In genomic region chr15:81157195-81157938, GRCh38 we compare ENCODE assay signal across 29 cellular contexts. TPM values are rescaled to one million over a fixed set of nuclear protein-coding genes. Genes with fewer than 3 reads are reported as not detected.
A peak's percentile ranks its signal among the peaks of the same experiment; 100 is the strongest.
DNase-seq lines count a peak whose midpoint lies in the region; ATAC-seq, FAIRE-seq and TF ChIP-seq lines count a peak whose summit lies in the region.
"Had no signal": no experiment of that assay in that cellular context is flagged by ENCODE, and none has a peak within 500 bp of the region (broad histone marks: within the 10 kb centered on the region; RNA-seq: fewer than 3 reads in every experiment).

No MANE protein-coding gene starts in this region.

- no peaks in the 10 kb centered on the region for H3K4me1 ChIP-seq in foreskin keratinocyte
- peaks cover 0 to 45% of the 10 kb centered on the region in 2 donors for H3K4me1 ChIP-seq in thyroid gland

- in situ Hi-C loops in GM13977 (cut with MboI; ENCODE audit: low pct_unique_long_range_greater_than_20kb, low sequenced_read_pairs, unreplicated experiment): loop anchor here (10.0 kb wide), 1 partner anchor 107 kb away; no protein-coding TSS in a partner anchor

- no peak overlapping the region for H3K4me3 ChIP-seq in thyroid gland (replicated peaks in 1 of 3)
- H3K4me3 ChIP-seq: gastrocnemius medialis, SK-N-MC, stomach had no signal

- peak; percentile 8 for FAIRE-seq in endometrium (lab: Jason Lieb, UNC)

- H3K27ac ChIP-seq in foreskin keratinocyte: no peak overlapping the region
- peak overlapping the region in 1 of 3 donors; percentile 47 for H3K27ac ChIP-seq in thyroid gland
- H3K27ac ChIP-seq: gastrocnemius medialis, SK-N-MC, stomach had no signal

- DNase-seq in Right ventricle myocardium superior: no peak
- DNase-seq in Right ventricle myocardium inferior (ENCODE audit: missing footprints): no peak
- peak in 1 of 2 donors; percentile 25 for DNase-seq in foreskin keratinocyte
- DNase-seq in thyroid gland: peak; percentile 62 to 66
- DNase-seq in GM13977 (ENCODE audit: low spot score): no peak
- no peak for DNase-seq in activated CD8-positive, alpha-beta memory T cell treated with anti-CD3 and anti-CD28 coated beads for 24 hours
- no peak for DNase-seq in NCI-H1694 (lab: John Stamatoyannopoulos, UW)
- DNase-seq: 8988T; activated CD8-positive, alpha-beta T cell treated with anti-CD3 and anti-CD28 coated beads for 36 hours; activated naive CD4-positive, alpha-beta T cell treated with Interleukin-2 at 50 U/mL for 16 hours; activated T-cell treated with anti-CD3 and anti-CD28 coated beads, Interleukin-2, amount 50 U/mL, for 4 hours; anterior cingulate cortex; cerebellar nuclear complex; effector memory CD4-positive, alpha-beta T cell; gastrocnemius medialis; H9; Karpas-422; NCI-H1930; NCI-H226; stimulated activated CD4-positive, alpha-beta T cell treated with anti-CD3 and anti-CD28 coated beads, Interleukin-4, amount 100 ng/mL, for 24 hours; stomach; T-helper 9 cell had no signal

- TF ChIP-seq POLR2A in thyroid gland (IDR thresholded peaks at IDR 0.05): no peak

- H3K36me3 ChIP-seq in thyroid gland: no peaks in the 10 kb centered on the region
- H3K36me3 ChIP-seq: gastrocnemius medialis, stomach had no signal

- no peaks in the 10 kb centered on the region for H3K9me3 ChIP-seq in thyroid gland
- H3K9me3 ChIP-seq: gastrocnemius medialis, stomach had no signal

- WGBS in thyroid gland, 2 donors: 26 to 27% methylated on average over 5 of the region's 5 CpGs

- intact Hi-C loops in Right ventricle myocardium superior (cut with DNase I) (loop anchor here (2.0 kb wide), 1 partner anchor 103 kb away; no protein-coding TSS in a partner anchor), Right ventricle myocardium inferior (cut with DNase I) (loop anchor here (5.0 kb wide), 1 partner anchor 50 kb away; no protein-coding TSS in a partner anchor), thyroid gland (cut with DNase I) (no loop called here)

- ATAC-seq in Right ventricle myocardium superior (ENCODE audit: poor library complexity): peak; percentile 8
- ATAC-seq in Right ventricle myocardium inferior: no peak
- ATAC-seq in foreskin keratinocyte: peak; percentile 19
- ATAC-seq: activated CD8-positive, alpha-beta T cell treated with anti-CD3 and anti-CD28 coated beads for 36 hours; activated T-cell treated with anti-CD3 and anti-CD28 coated beads, Interleukin-2, amount 50 U/mL, for 4 hours; gastrocnemius medialis; WTC11 had no signal

- TF ChIP-seq CTCF in foreskin keratinocyte (conservative IDR thresholded peaks at IDR 0.05): no peak
- no peak for TF ChIP-seq CTCF in thyroid gland (IDR thresholded peaks at IDR 0.05)
- TF ChIP-seq CTCF in GM13977 (IDR thresholded peaks at IDR 0.05; ENCODE audit: extremely low read depth, insufficient read depth, missing control alignments): no peak

- H3K27me3 ChIP-seq in foreskin keratinocyte (peaks cover 2% of the 10 kb centered on the region), thyroid gland (no peaks in the 10 kb centered on the region)
- H3K27me3 ChIP-seq: gastrocnemius medialis, stomach had no signal

RNA-seq across cellular contexts. Expression of gene CFAP161, which starts 23.3 kb away (rescaled TPM):
- total RNA-seq in Right ventricle myocardium superior (0.30 TPM), Right ventricle myocardium inferior (0.38 TPM), foreskin keratinocyte (not detected in 2 replicates), thyroid gland (under 1 TPM in 3 of 4 donors, not detected in 1; 0.56 to 0.81 (median 0.78) TPM)
- polyA plus RNA-seq in foreskin keratinocyte: not detected in 2 replicates
- total RNA-seq: activated CD8-positive, alpha-beta T cell treated with anti-CD3 and anti-CD28 coated beads for 36 hours; activated T-cell treated with anti-CD3 and anti-CD28 coated beads, Interleukin-2, amount 50 U/mL, for 4 hours; gastrocnemius medialis; progenitor cell of endocrine pancreas; WTC11 had no signal
- polyA plus RNA-seq: BJ, urinary bladder had no signal

RNA-seq across cellular contexts. Expression of gene IL16, which starts 39.3 kb away (rescaled TPM):
- total RNA-seq in Right ventricle myocardium superior (2.7 TPM), Right ventricle myocardium inferior (3.7 TPM), foreskin keratinocyte (0.07 TPM in 1 of 2 replicates, not detected in the other), thyroid gland (10 to 100 TPM in 2 of 4 donors, 1 to 10 TPM in 2; 4.9 to 11.5 (median 8.4) TPM)
- polyA plus RNA-seq in foreskin keratinocyte: not detected in 2 replicates
- total RNA-seq: Daoy had no signal

Comparison
In these comparisons a context has a peak if more than half of its experiments do, and no peak if none do; other contexts are left out.
1. DNase-seq: peak in thyroid gland (2 of 2); none in Right ventricle myocardium superior (single experiment), Right ventricle myocardium inferior (single experiment), GM13977 (single experiment), activated CD8-positive, alpha-beta memory T cell treated with anti-CD3 and anti-CD28 coated beads for 24 hours (single experiment) and NCI-H1694 (single experiment).